ENCODE assay signal across 14 cellular contexts in the genomic region with DNA sequence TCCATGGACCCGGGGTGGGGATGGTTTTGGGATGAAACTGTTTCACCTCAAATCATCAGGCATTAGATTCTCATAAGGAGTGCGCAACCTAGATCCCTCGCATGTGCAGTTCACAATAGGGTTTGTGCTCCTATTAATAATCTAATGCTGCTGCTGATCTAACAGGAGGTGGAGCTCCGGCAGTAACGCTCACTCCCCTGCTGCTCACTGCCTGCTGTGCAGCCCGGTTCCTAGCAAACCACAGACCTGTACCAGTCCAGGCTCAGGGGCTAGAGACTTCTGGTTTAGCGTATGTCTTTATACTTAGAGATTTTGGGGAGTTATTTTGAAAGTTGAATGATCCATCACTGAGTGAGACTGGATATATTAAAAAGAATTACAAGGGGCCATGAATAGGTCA. TPM values are rescaled to one million over a fixed set of nuclear protein-coding genes. Genes with fewer than 3 reads are reported as not detected.
A peak's percentile ranks its signal among the peaks of the same experiment; 100 is the strongest.
DNase-seq lines count a peak whose midpoint lies in the region; ATAC-seq and FAIRE-seq lines count a peak whose summit lies in the region.
"Had no signal": no experiment of that assay in that cellular context is flagged by ENCODE, and none has a peak within 500 bp of the region (broad histone marks: within the 10 kb centered on the region; RNA-seq: fewer than 3 reads in every experiment).

No MANE protein-coding gene starts in this region.

- peak; percentile 58 for ATAC-seq in activated naive CD8-positive, alpha-beta T cell treated with anti-CD3 and anti-CD28 coated beads, Interleukin-2, amount 10 ng/mL, durations not matched to agents 7 days and 5 days (ENCODE audit: low read depth)
- no peak for ATAC-seq in GM19397 (IDR thresholded peaks at IDR 0.05; ENCODE audit: unreplicated experiment)

- FAIRE-seq in HTR-8/SVneo (lab: Jason Lieb, UNC): peak; percentile 79

- POLR2A ChIA-PET in activated naive CD8-positive, alpha-beta T cell treated with anti-CD3 and anti-CD28 coated beads, Interleukin-2, amount 10 ng/mL, durations not matched to agents 7 days and 5 days (lab: Charles Lee): interaction anchor here (0.6 kb wide), 1 partner anchor 9 kb away, joined by 3 read pairs; no protein-coding TSS in a partner anchor

- peak; percentile 70 for DNase-seq in Ammon's horn (ENCODE audit: low spot score)
- DNase-seq in HTR-8/SVneo (ENCODE audit: insufficient read length, low spot score): no peak
- DNase-seq in activated naive CD8-positive, alpha-beta T cell treated with anti-CD3 and anti-CD28 coated beads, Interleukin-2, amount 10 ng/mL, durations not matched to agents 7 days and 5 days: no peak
- peak; percentile 3 to 14 (median 9) for DNase-seq in immature natural killer cell
- DNase-seq in EL: no peak
- no peak for DNase-seq in NOMO-1 treated with DMSO at 0.1 percent for 48 hours (lab: John Stamatoyannopoulos, UW; ENCODE audit: unreplicated experiment)
- no peak for DNase-seq in NCI-H1930 (lab: John Stamatoyannopoulos, UW)
- DNase-seq: activated CD8-positive, alpha-beta memory T cell treated with anti-CD3 and anti-CD28 coated beads, Interleukin-2, amount 50 U/mL, for 4 hours; esophagus squamous epithelium; NCI-H187 treated with DMSO at 0.1 percent for 48 hours; SJCRH30; transverse colon had no signal

- H3K9me3 Mint-ChIP-seq in activated naive CD8-positive, alpha-beta T cell treated with anti-CD3 and anti-CD28 coated beads, Interleukin-2, amount 10 ng/mL, durations not matched to agents 7 days and 5 days: no peaks in the 10 kb centered on the region
- peaks cover 2 to 6% (median 5%) of the 10 kb centered on the region in 6 donors for H3K9me3 Mint-ChIP-seq in immature natural killer cell

- H3K27ac Mint-ChIP-seq in activated naive CD8-positive, alpha-beta T cell treated with anti-CD3 and anti-CD28 coated beads, Interleukin-2, amount 10 ng/mL, durations not matched to agents 7 days and 5 days: no peak overlapping the region
- peak overlapping the region in 3 of 6 donors; percentile 4 to 62 (median 49) for H3K27ac Mint-ChIP-seq in immature natural killer cell
- H3K27ac Mint-ChIP-seq: B cell had no signal

- peaks cover 52% of the 10 kb centered on the region for H3K36me3 Mint-ChIP-seq in activated naive CD8-positive, alpha-beta T cell treated with anti-CD3 and anti-CD28 coated beads, Interleukin-2, amount 10 ng/mL, durations not matched to agents 7 days and 5 days
- peaks cover 12 to 15% (median 15%) of the 10 kb centered on the region in 3 donors for H3K36me3 Mint-ChIP-seq in immature natural killer cell

- H3K4me1 Mint-ChIP-seq in activated naive CD8-positive, alpha-beta T cell treated with anti-CD3 and anti-CD28 coated beads, Interleukin-2, amount 10 ng/mL, durations not matched to agents 7 days and 5 days: peaks cover 21% of the 10 kb centered on the region
- peaks cover 54 to 82% of the 10 kb centered on the region in 2 donors for H3K4me1 Mint-ChIP-seq in immature natural killer cell

- no peaks in the 10 kb centered on the region for H3K27me3 Mint-ChIP-seq in activated naive CD8-positive, alpha-beta T cell treated with anti-CD3 and anti-CD28 coated beads, Interleukin-2, amount 10 ng/mL, durations not matched to agents 7 days and 5 days
- H3K27me3 Mint-ChIP-seq in immature natural killer cell (ENCODE audit: low read depth in 3 of 3): peaks cover 0 to 3% (median 2%) of the 10 kb centered on the region in 3 donors
- H3K27me3 Mint-ChIP-seq: B cell had no signal

- H3K4me3 Mint-ChIP-seq in activated naive CD8-positive, alpha-beta T cell treated with anti-CD3 and anti-CD28 coated beads, Interleukin-2, amount 10 ng/mL, durations not matched to agents 7 days and 5 days: no peak overlapping the region
- peak overlapping the region in 4 of 5 donors; percentile 5 to 41 (median 30) for H3K4me3 Mint-ChIP-seq in immature natural killer cell
- H3K4me3 Mint-ChIP-seq: B cell had no signal

RNA-seq across cellular contexts. Expression of gene RICTOR, which starts 50.2 kb away (rescaled TPM):
- 10 to 100 TPM; 55.6 to 64.8 TPM for total RNA-seq in activated naive CD8-positive, alpha-beta T cell treated with anti-CD3 and anti-CD28 coated beads, Interleukin-2, amount 10 ng/mL, durations not matched to agents 7 days and 5 days
- polyA plus RNA-seq in immature natural killer cell: 10 to 100 TPM in 1 of 3 donors, 1 to 10 TPM in 2; 6.7 to 14.0 (median 7.4) TPM

Comparison
In these comparisons a context has a peak if more than half of its experiments do, and no peak if none do; other contexts are left out.
1. DNase-seq: peak in Ammon's horn (single experiment) and immature natural killer cell (3 of 3); none in HTR-8/SVneo (single experiment), activated naive CD8-positive, alpha-beta T cell treated with anti-CD3 and anti-CD28 coated beads, Interleukin-2, amount 10 ng/mL, durations not matched to agents 7 days and 5 days (single experiment), EL (single experiment), NOMO-1 treated with DMSO at 0.1 percent for 48 hours (single experiment) and NCI-H1930 (0 of 2).